21 cellular contexts compared by ENCODE assay signal in the genomic region with DNA sequence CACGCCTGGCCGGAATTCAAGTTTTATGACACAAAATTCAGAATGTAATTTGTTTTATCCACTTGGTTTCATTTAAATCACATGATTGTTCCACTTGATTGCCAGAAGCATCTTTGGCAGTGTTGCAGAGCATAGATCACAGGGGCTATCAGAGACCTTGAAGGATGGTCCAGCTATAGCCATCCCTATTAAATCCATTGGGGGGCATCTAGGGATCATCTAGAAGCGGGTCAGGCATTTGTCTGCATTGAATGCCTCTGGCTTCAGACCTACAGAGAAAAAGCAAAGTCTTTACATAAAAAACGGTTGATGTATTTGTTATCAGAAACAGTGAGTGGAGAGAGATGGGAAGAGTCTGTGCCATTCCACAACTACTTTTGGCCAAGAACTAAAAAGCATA.
DNase-seq lines count a peak whose midpoint lies in the region; ATAC-seq, FAIRE-seq and TF ChIP-seq lines count a peak whose summit lies in the region.
"Had no signal": no experiment of that assay in that cellular context is flagged by ENCODE, and none has a peak within 500 bp of the region (broad histone marks: within the 10 kb centered on the region; RNA-seq: fewer than 3 reads in every experiment).

No MANE protein-coding gene starts in this region.

- H4K8ac ChIP-seq in H1 (ENCODE audit: extremely low read depth, insufficient read depth, low read length) = no peak overlapping the region

- peak; percentile 9 for DNase-seq in DMS53 (lab: John Stamatoyannopoulos, UW)
- DNase-seq in DMS53 treated with DMSO at 0.1 percent for 48 hours (lab: John Stamatoyannopoulos, UW; ENCODE audit: unreplicated experiment) = no peak
- no peak for DNase-seq in GM23338 (ENCODE audit: low spot score)
- DNase-seq in LNCaP clone FGC (ENCODE audit: low read depth) = no peak
- no peak for DNase-seq in H1 (ENCODE audit: low read depth in 1 of 2, low spot score in 2 of 2)
- DNase-seq in UCSD-AML1 (lab: John Stamatoyannopoulos, UW; ENCODE audit: unreplicated experiment) = no peak
- DNase-seq in epidermal melanocyte (ENCODE audit: insufficient read length, low spot score) = no peak
- no peak for DNase-seq in activated naive CD4-positive, alpha-beta T cell treated with anti-CD3 and anti-CD28 coated beads, Interleukin-2, amount 10 ng/mL, durations not matched to agents 7 days and 5 days
- DNase-seq: CD4-positive, alpha-beta T cell; COR-L47; DND-41; GM23248 had no signal

- no peaks in the 10 kb centered on the region for H3F3A ChIP-seq in GM23338 (replicated peaks; ENCODE audit: low read depth)

- no peak overlapping the region for H2BK120ac ChIP-seq in H1 (replicated peaks; ENCODE audit: low read depth, low read length)

- H3K4me1 Mint-ChIP-seq in GM23338 = no peaks in the 10 kb centered on the region; the same call in 2 of the 3 replicates
- H3K4me1 Mint-ChIP-seq in activated naive CD4-positive, alpha-beta T cell treated with anti-CD3 and anti-CD28 coated beads, Interleukin-2, amount 10 ng/mL, durations not matched to agents 7 days and 5 days = no peaks in the 10 kb centered on the region
- H3K4me1 Mint-ChIP-seq: B cell, CD14-positive monocyte had no signal

- no peaks in the 10 kb centered on the region for H4K20me1 ChIP-seq in GM23338 (replicated peaks; ENCODE audit: insufficient read depth)
- H4K20me1 ChIP-seq in H1 (replicated peaks in 1 of 2; ENCODE audit: control insufficient read depth in 1 of 2, insufficient read depth in 2 of 2, low read length in 2 of 2) = no peaks in the 10 kb centered on the region
- H4K20me1 ChIP-seq: BLaER1 treated with 17β-estradiol and CSF1 and Interleukin-3, amounts not matched to agents 10 nM and 100 nM had no signal

- no peak overlapping the region for H3K27ac Mint-ChIP-seq in GM23338
- no peak overlapping the region for H3K27ac Mint-ChIP-seq in activated naive CD4-positive, alpha-beta T cell treated with anti-CD3 and anti-CD28 coated beads, Interleukin-2, amount 10 ng/mL, durations not matched to agents 7 days and 5 days
- H3K27ac Mint-ChIP-seq: B cell; CD14-positive monocyte; CD4-positive, alpha-beta T cell had no signal

- no peaks in the 10 kb centered on the region for H3K79me1 ChIP-seq in H1 (ENCODE audit: low read depth, low read length)

- H3K79me2 ChIP-seq in GM23338 (replicated peaks; ENCODE audit: insufficient read depth) (no peaks in the 10 kb centered on the region), H1 (ENCODE audit: control insufficient read depth in 1 of 2, insufficient read depth in 2 of 2, low read length in 2 of 2) (no peaks in the 10 kb centered on the region)

- H3K4me3 Mint-ChIP-seq in GM23338 = no peak overlapping the region
- H3K4me3 Mint-ChIP-seq in activated naive CD4-positive, alpha-beta T cell treated with anti-CD3 and anti-CD28 coated beads, Interleukin-2, amount 10 ng/mL, durations not matched to agents 7 days and 5 days = no peak overlapping the region
- H3K4me3 Mint-ChIP-seq: B cell; CD14-positive monocyte; CD4-positive, alpha-beta T cell had no signal

- no peaks in the 10 kb centered on the region for H3K9me2 ChIP-seq in GM23338 (ENCODE audit: insufficient read depth)

- no peaks in the 10 kb centered on the region; a peak in 1 of 4 replicates for H3K9me3 ChIP-seq in H1 (ENCODE audit: insufficient read depth in 2 of 2, low read depth in 1 of 2, low read length in 1 of 2)

- no peaks in the 10 kb centered on the region; the same call in 2 of the 3 replicates for H3K36me3 Mint-ChIP-seq in GM23338 (ENCODE audit: low read depth)
- H3K36me3 Mint-ChIP-seq in activated naive CD4-positive, alpha-beta T cell treated with anti-CD3 and anti-CD28 coated beads, Interleukin-2, amount 10 ng/mL, durations not matched to agents 7 days and 5 days = no peaks in the 10 kb centered on the region
- H3K36me3 Mint-ChIP-seq: CD14-positive monocyte had no signal

- H2BK20ac ChIP-seq in H1 (ENCODE audit: low read length) = no peak overlapping the region

- H3K4me3 ChIP-seq in GM23338 (no peak overlapping the region), LNCaP clone FGC (ENCODE audit: low read depth, low read length) (no peak overlapping the region), H1 (ENCODE audit: extremely low read depth in 1 of 4, insufficient read depth in 2 of 4, low read depth in 3 of 4, low read length in 4 of 4) (no peak overlapping the region)
- H3K4me3 ChIP-seq: BLaER1 treated with 17β-estradiol and CSF1 and Interleukin-3, amounts not matched to agents 10 nM and 100 nM; GM23248 had no signal

- TF ChIP-seq EP300 in H1 (IDR thresholded peaks at IDR 0.05; ENCODE audit: borderline replicate concordance in 1 of 2, low read depth in 2 of 2, low read length in 2 of 2) = no peak

- H4K91ac ChIP-seq in H1 (replicated peaks; ENCODE audit: insufficient read length, low read length) = no peak overlapping the region

- no peaks in the 10 kb centered on the region; the same call in 2 of the 3 replicates for H3K9me3 Mint-ChIP-seq in GM23338
- H3K9me3 Mint-ChIP-seq in activated naive CD4-positive, alpha-beta T cell treated with anti-CD3 and anti-CD28 coated beads, Interleukin-2, amount 10 ng/mL, durations not matched to agents 7 days and 5 days = no peaks in the 10 kb centered on the region
- H3K9me3 Mint-ChIP-seq: CD4-positive, alpha-beta T cell had no signal

- TF ChIP-seq CTCF in GM23338 (conservative IDR thresholded peaks at IDR 0.05; ENCODE audit: low read depth in 2 of 2) = peak in 1 of 2 experiments; percentile 43; a peak in 2 of 4 replicates
- TF ChIP-seq CTCF in LNCaP clone FGC (IDR thresholded peaks at IDR 0.05; ENCODE audit: control insufficient read depth, extremely low read depth, insufficient read depth) = 0 out of 2 replicates have a peak, but pooled peaks have one; percentile 2
- peak in 1 of 3 experiments; percentile 17; a peak in 1 of 4 replicates for TF ChIP-seq CTCF in H1 (IDR thresholded peaks at IDR 0.05; ENCODE audit: control extremely low read depth in 1 of 3, insufficient read depth in 1 of 3, low read depth in 1 of 3, low read length in 3 of 3)

- no peak overlapping the region for H2AK5ac ChIP-seq in H1 (ENCODE audit: low read depth, low read length)

- no peak overlapping the region for H3K14ac ChIP-seq in H1 (ENCODE audit: insufficient read length)

- H3K27ac ChIP-seq in GM23338 (ENCODE audit: low read depth) (no peak overlapping the region), H1 (ENCODE audit: low read depth, low read length) (no peak overlapping the region)
- H3K27ac ChIP-seq: 22Rv1; BLaER1 treated with 17β-estradiol and CSF1 and Interleukin-3, amounts not matched to agents 10 nM and 100 nM; GM23248 had no signal

- H4K5ac ChIP-seq in H1 (ENCODE audit: insufficient read length, low read depth, low read length) = no peak overlapping the region

- no peak overlapping the region for H3K4ac ChIP-seq in H1 (replicated peaks; ENCODE audit: insufficient read length, low read depth, low read length)

- H3K27me3 ChIP-seq in GM23338 (ENCODE audit: insufficient read depth) (no peaks in the 10 kb centered on the region), H1 (replicated peaks in 1 of 4; ENCODE audit: control insufficient read depth in 3 of 4, extremely low read depth in 1 of 4, insufficient read depth in 3 of 4, low read length in 3 of 4) (no peaks in the 10 kb centered on the region)
- H3K27me3 ChIP-seq: BLaER1 treated with 17β-estradiol and CSF1 and Interleukin-3, amounts not matched to agents 10 nM and 100 nM had no signal

- no peak overlapping the region for H2BK5ac ChIP-seq in H1 (ENCODE audit: low read depth, low read length)

- H3K9ac ChIP-seq in H1 (replicated peaks in 1 of 4; ENCODE audit: extremely low read depth in 1 of 4, low read depth in 3 of 4, low read length in 3 of 4) = no peak overlapping the region
- H3K9ac ChIP-seq: BLaER1 treated with 17β-estradiol and CSF1 and Interleukin-3, amounts not matched to agents 10 nM and 100 nM; GM23248 had no signal

- no peak overlapping the region for H2BK12ac ChIP-seq in H1 (ENCODE audit: low read depth, low read length)

- peak; percentile 44; the same call in 2 of the 3 replicates for ATAC-seq in GM23338
- ATAC-seq: HCT116 had no signal

- peaks cover 2% of the 10 kb centered on the region for H3K27me3 Mint-ChIP-seq in GM23338 (ENCODE audit: insufficient read depth, low read depth, poor library complexity)
- H3K27me3 Mint-ChIP-seq in activated naive CD4-positive, alpha-beta T cell treated with anti-CD3 and anti-CD28 coated beads, Interleukin-2, amount 10 ng/mL, durations not matched to agents 7 days and 5 days = no peaks in the 10 kb centered on the region
- H3K27me3 Mint-ChIP-seq: B cell; CD4-positive, alpha-beta T cell had no signal

- H3K4me2 ChIP-seq in GM23338 (no peak overlapping the region), H1 (ENCODE audit: insufficient read depth in 1 of 2, low read depth in 2 of 2, low read length in 2 of 2) (no peak overlapping the region)

- no peak for TF ChIP-seq POLR2A in H1 (IDR thresholded peaks at IDR 0.05; ENCODE audit: control extremely low read depth in 1 of 2, low read depth in 2 of 2, low read length in 2 of 2)

- CTCF ChIA-PET in H1 (lab: Charles Lee; ENCODE audit: partially characterized antibody) = interaction anchor here (1.3 kb wide), 1 partner anchor 15 kb away, joined by 3 read pairs; no protein-coding TSS in a partner anchor
- CTCF ChIA-PET in activated naive CD4-positive, alpha-beta T cell treated with anti-CD3 and anti-CD28 coated beads, Interleukin-2, amount 10 ng/mL, durations not matched to agents 7 days and 5 days (lab: Charles Lee) = no interaction called here

- peak; percentile 37 to 58 for TF ChIP-seq RAD21 in H1 (IDR thresholded peaks at IDR 0.05 in 1 of 2, conservative IDR thresholded peaks at IDR 0.05 in 1 of 2; ENCODE audit: low read depth in 2 of 2, low read length in 2 of 2)

- H3K4me1 ChIP-seq in GM23338 (ENCODE audit: insufficient read depth) (no peaks in the 10 kb centered on the region), H1 (replicated peaks in 1 of 4; ENCODE audit: control insufficient read depth in 3 of 4, insufficient read depth in 4 of 4, low read length in 3 of 4) (no peaks in the 10 kb centered on the region)

- H3K23ac ChIP-seq in H1 (ENCODE audit: insufficient read length) = no peak overlapping the region

- no peak overlapping the region for H2AFZ ChIP-seq in GM23338
- no peak overlapping the region for H2AFZ ChIP-seq in H1 (ENCODE audit: low read length)
- H2AFZ ChIP-seq: GM23248 had no signal

- WGBS in H1 (ENCODE audit: extremely low coverage in 1 of 2, insufficient coverage in 1 of 2, insufficient read length in 1 of 2, insufficient replicate concordance in 2 of 2, low coverage in 1 of 2, low lambda C conversion rate in 2 of 2, missing lambda C conversion rate in 1 of 2), 2 experiments = 83% methylated on average over 4 of the region's 4 CpGs; no CpG with 5 or more reads in 1 of the 2 experiments

- H2BK15ac ChIP-seq in H1 (ENCODE audit: low read length) = 0 out of 2 replicates have a peak overlapping the region, but pooled peaks have one; percentile 14

- H3K36me3 ChIP-seq in GM23338 (ENCODE audit: insufficient read depth) (no peaks in the 10 kb centered on the region), H1 (ENCODE audit: control insufficient read depth in 2 of 4, insufficient read depth in 4 of 4, low read length in 3 of 4) (no peaks in the 10 kb centered on the region)
- H3K36me3 ChIP-seq: BLaER1 treated with 17β-estradiol and CSF1 and Interleukin-3, amounts not matched to agents 10 nM and 100 nM had no signal

- H3K56ac ChIP-seq in H1 (replicated peaks; ENCODE audit: insufficient read length, low read depth, low read length) = no peak overlapping the region

- no peak for FAIRE-seq in H1 (lab: Jason Lieb, UNC)
- FAIRE-seq: A204.1, G401.6, GM12892, H54 had no signal

- POLR2A ChIA-PET in H1 (lab: Charles Lee; ENCODE audit: partially characterized antibody) = no interaction called here

- H3K23me2 ChIP-seq in H1 (ENCODE audit: low read depth, low read length) = no peaks in the 10 kb centered on the region

- H3K18ac ChIP-seq in H1 (ENCODE audit: extremely low read depth, low read length) = no peak overlapping the region
